In genomic region chr2:216499641-216500218, GRCh38 we compare ENCODE assay signal across 8 cellular contexts. TPM values are rescaled to one million over a fixed set of nuclear protein-coding genes. Genes with fewer than 3 reads are reported as not detected.
A peak's percentile ranks its signal among the peaks of the same experiment; 100 is the strongest.
DNase-seq lines count a peak whose midpoint lies in the region; ATAC-seq and TF ChIP-seq lines count a peak whose summit lies in the region.
"Had no signal": no experiment of that assay in that cellular context is flagged by ENCODE, and none has a peak within 500 bp of the region (broad histone marks: within the 10 kb centered on the region; RNA-seq: fewer than 3 reads in every experiment).

No MANE protein-coding gene starts in this region.

- H3K27me3 ChIP-seq in hepatocyte = no peaks in the 10 kb centered on the region

- POLR2A ChIA-PET in activated B cell treated with CpG ODN at 0.5 μM for 24 hours (lab: Charles Lee) = no interaction called here

- H3K4me3 ChIP-seq in hepatocyte = peak overlapping the region; percentile 71

- H3K4me2 ChIP-seq in hepatocyte = peak overlapping the region; percentile 92

- intact Hi-C loops in activated B cell treated with CpG ODN at 0.5 μM for 24 hours (cut with micrococcal nuclease) = loop anchor here (2.0 to 10.0 kb wide), 4 partner anchors 485 to 1691 kb away; partner anchors contain the start of genes ATIC, BARD1 and MREG

- H3K36me3 Mint-ChIP-seq in activated B cell treated with CpG ODN at 0.5 μM for 24 hours (ENCODE audit: low read depth) = peaks cover 63% of the 10 kb centered on the region
- H3K36me3 Mint-ChIP-seq in stimulated activated effector memory CD8-positive, alpha-beta T cell treated with anti-CD3 and anti-CD28 coated beads, Interleukin-12 subunit alpha, Interleukin-12 subunit beta, amount 100 ng/mL, for 72 hours = peaks cover 65% of the 10 kb centered on the region

- no peaks in the 10 kb centered on the region for H3K9me3 ChIP-seq in hepatocyte (ENCODE audit: low read depth)

- no peak for ATAC-seq in activated B cell treated with CpG ODN at 0.5 μM for 24 hours (ENCODE audit: low read depth)
- no peak for ATAC-seq in stimulated activated effector memory CD8-positive, alpha-beta T cell treated with anti-CD3 and anti-CD28 coated beads, Interleukin-12 subunit alpha, Interleukin-12 subunit beta, amount 100 ng/mL, for 72 hours
- ATAC-seq in HG02840 (IDR thresholded peaks at IDR 0.05; ENCODE audit: low FRiP score, unreplicated experiment) = no peak
- ATAC-seq in GM18517 (IDR thresholded peaks at IDR 0.05; ENCODE audit: unreplicated experiment) = no peak

- H2AFZ ChIP-seq in hepatocyte = no peak overlapping the region

- peaks cover 55% of the 10 kb centered on the region for H3K79me2 ChIP-seq in hepatocyte

- peaks cover 37% of the 10 kb centered on the region for H4K20me1 ChIP-seq in hepatocyte (ENCODE audit: insufficient read depth, poor library complexity, severe bottlenecking)

- DNase-seq in HT1080 (ENCODE audit: low read depth) (peak; percentile 31), activated B cell treated with CpG ODN at 0.5 μM for 24 hours (no peak), hepatocyte (ENCODE audit: low spot score) (no peak), SHP77 (lab: John Stamatoyannopoulos, UW) (no peak)
- no peak for DNase-seq in stimulated activated effector memory CD8-positive, alpha-beta T cell treated with anti-CD3 and anti-CD28 coated beads, Interleukin-12 subunit alpha, Interleukin-12 subunit beta, amount 100 ng/mL, for 72 hours (ENCODE audit: low spot score in 2 of 2)
- DNase-seq: NCI-H2171 had no signal

- H3K27ac Mint-ChIP-seq in activated B cell treated with CpG ODN at 0.5 μM for 24 hours = peak overlapping the region; percentile 92
- peak overlapping the region; percentile 99 for H3K27ac Mint-ChIP-seq in stimulated activated effector memory CD8-positive, alpha-beta T cell treated with anti-CD3 and anti-CD28 coated beads, Interleukin-12 subunit alpha, Interleukin-12 subunit beta, amount 100 ng/mL, for 72 hours

- peaks cover 14% of the 10 kb centered on the region for H3K36me3 ChIP-seq in hepatocyte (replicated peaks; ENCODE audit: insufficient read depth, low read depth)

- no peak for TF ChIP-seq CTCF in activated B cell treated with CpG ODN at 0.5 μM for 24 hours (IDR thresholded peaks at IDR 0.05)
- no peak for TF ChIP-seq CTCF in hepatocyte (IDR thresholded peaks at IDR 0.05; ENCODE audit: poor library complexity)

- CTCF ChIA-PET in activated B cell treated with CpG ODN at 0.5 μM for 24 hours (lab: Charles Lee) = no interaction called here

- no peaks in the 10 kb centered on the region for H3K27me3 Mint-ChIP-seq in activated B cell treated with CpG ODN at 0.5 μM for 24 hours

- H3K9me3 Mint-ChIP-seq in activated B cell treated with CpG ODN at 0.5 μM for 24 hours = no peaks in the 10 kb centered on the region
- H3K9me3 Mint-ChIP-seq in stimulated activated effector memory CD8-positive, alpha-beta T cell treated with anti-CD3 and anti-CD28 coated beads, Interleukin-12 subunit alpha, Interleukin-12 subunit beta, amount 100 ng/mL, for 72 hours = no peaks in the 10 kb centered on the region

- peaks cover 62% of the 10 kb centered on the region for H3K4me1 Mint-ChIP-seq in activated B cell treated with CpG ODN at 0.5 μM for 24 hours
- H3K4me1 Mint-ChIP-seq in stimulated activated effector memory CD8-positive, alpha-beta T cell treated with anti-CD3 and anti-CD28 coated beads, Interleukin-12 subunit alpha, Interleukin-12 subunit beta, amount 100 ng/mL, for 72 hours = peaks cover 48% of the 10 kb centered on the region

- 19% methylated on average over 6 of the region's 6 CpGs for WGBS in hepatocyte (ENCODE audit: low lambda C conversion rate, missing lambda C conversion rate)

- no peaks in the 10 kb centered on the region for H3K9me2 ChIP-seq in hepatocyte (replicated peaks; ENCODE audit: insufficient read depth)

- peak overlapping the region; percentile 98 for H3K4me3 Mint-ChIP-seq in activated B cell treated with CpG ODN at 0.5 μM for 24 hours
- H3K4me3 Mint-ChIP-seq in stimulated activated effector memory CD8-positive, alpha-beta T cell treated with anti-CD3 and anti-CD28 coated beads, Interleukin-12 subunit alpha, Interleukin-12 subunit beta, amount 100 ng/mL, for 72 hours = peak overlapping the region; percentile 94

- H3K27ac ChIP-seq in hepatocyte = peak overlapping the region; percentile 88

- H3K4me1 ChIP-seq in hepatocyte (ENCODE audit: insufficient read depth) = peaks cover 23% of the 10 kb centered on the region

RNA-seq across cellular contexts. Expression of gene RPL37A, which starts 1.1 kb away (rescaled TPM):
- total RNA-seq in HT1080 (2014; rRNA removed; shearing (Covaris generic)) = 2,842 and 5,277 TPM in 2 replicates
- polyA plus RNA-seq in HT1080 (2015; cell fraction: cytosol; rRNA removed) = 1,886 and 2,167 TPM in 2 replicates
- polyA plus RNA-seq in HT1080 (2015; cell fraction: nucleus; rRNA removed) = 570 and 587 TPM in 2 replicates
- total RNA-seq in activated B cell treated with CpG ODN at 0.5 μM for 24 hours = 4,501 and 5,377 TPM in 2 replicates
- 1,119 and 1,301 TPM in 2 replicates for total RNA-seq in hepatocyte
- 1,011 and 1,060 TPM in 2 replicates for polyA plus RNA-seq in hepatocyte
